8 cellular contexts compared by ENCODE assay signal in genomic region chrX:65667503-65668355, GRCh38. TPM values are rescaled to one million over a fixed set of nuclear protein-coding genes. Genes with fewer than 3 reads are reported as not detected.
DNase-seq lines count a peak whose midpoint lies in the region; ATAC-seq and TF ChIP-seq lines count a peak whose summit lies in the region.

MSN (plus strand) TSS chrX:65667654; CDS start chrX:65667842, 188 bp downstream.

- TF ChIP-seq CTCF in RWPE1 (conservative IDR thresholded peaks at IDR 0.05; ENCODE audit: low read depth) (no peak), ovary (IDR thresholded peaks at IDR 0.05) (no peak), tibial artery (IDR thresholded peaks at IDR 0.05) (no peak)

- peak within 1 kb of the TSS; percentile 84 for H3K27ac ChIP-seq in ACC112 (ENCODE audit: low read depth, low read length)
- peak within 1 kb of the TSS; percentile 96 for H3K27ac ChIP-seq in RWPE1
- peak within 1 kb of the TSS; percentile 56 to 84 for H3K27ac ChIP-seq in ovary
- peak within 1 kb of the TSS; percentile 97 to 99 for H3K27ac ChIP-seq in tibial artery

- TF ChIP-seq EP300 in ovary (IDR thresholded peaks at IDR 0.05) = no peak

- peak; percentile 32 for TF ChIP-seq POLR2A in ovary (IDR thresholded peaks at IDR 0.05)

- CTCF ChIA-PET in RWPE1 (lab: Yijun Ruan, JAX) = no interaction called here

- H3K36me3 ChIP-seq in ACC112 (ENCODE audit: insufficient read depth, low read length) (0 out of 2 replicates have a peak, but pooled peaks cover 4% of the 10 kb centered on the region), ovary (no peaks in the 10 kb centered on the region), tibial artery (no peaks in the 10 kb centered on the region)

- DNase-seq in RWPE1 (ENCODE audit: low spot score) (peak; percentile 27), activated gamma-delta T cell treated with Interleukin-2 at 50 U/mL for 16 hours (peak; percentile 68), germinal center (ENCODE audit: low spot score) (peak; percentile 45), ovary (peak; percentile 70 to 78 (median 75)), tibial artery (peak; percentile 74 to 88)

- peaks cover 51% of the 10 kb centered on the region for H3K79me2 ChIP-seq in ACC112 (ENCODE audit: control insufficient read depth, insufficient read depth, low read length, unreplicated experiment)

- peak; percentile 77 for ATAC-seq in GM18909 (IDR thresholded peaks at IDR 0.05; ENCODE audit: poor library complexity, unreplicated experiment)
- ATAC-seq in HG03159 (IDR thresholded peaks at IDR 0.05; ENCODE audit: unreplicated experiment) = peak; percentile 75

- H3K27me3 ChIP-seq in ACC112 (ENCODE audit: insufficient read depth, low read length) (no peaks in the 10 kb centered on the region), ovary (no peaks in the 10 kb centered on the region), tibial artery (no peaks in the 10 kb centered on the region)

- peak within 1 kb of the TSS; percentile 91 for H3K4me3 ChIP-seq in ACC112 (ENCODE audit: low read depth, low read length)
- peak within 1 kb of the TSS; percentile 62 for H3K4me3 ChIP-seq in ovary
- peak within 1 kb of the TSS; percentile 82 to 90 for H3K4me3 ChIP-seq in tibial artery

- H3K9me3 ChIP-seq in ovary (no peaks in the 10 kb centered on the region), tibial artery (no peaks in the 10 kb centered on the region)

- 30 to 43% (median 37%) methylated on average over 44 to 56 of the region's 56 CpGs for WGBS in ovary, 3 donors

- POLR2A ChIA-PET in RWPE1 (lab: Yijun Ruan, JAX; ENCODE audit: low non-redundant PET) = no interaction called here

- intact Hi-C loops in ovary (cut with DNase I) = no loop called here
- intact Hi-C loops in tibial artery (cut with DNase I; ENCODE audit: low total_unique reads) = no loop called here

- H3K4me1 ChIP-seq in ACC112 (ENCODE audit: control insufficient read depth, insufficient read depth, low read length, unreplicated experiment) (peaks cover 26% of the 10 kb centered on the region), ovary (ENCODE audit: insufficient read depth) (peaks cover 4% of the 10 kb centered on the region), tibial artery (peaks cover 0 to 35% (median 5%) of the 10 kb centered on the region in 4 donors)

- H2AFZ ChIP-seq in ACC112 (ENCODE audit: low read length, unreplicated experiment) = no peak within 1 kb of the TSS

RNA-seq across cellular contexts. Expression of gene MSN, which starts in this region (rescaled TPM):
- 100 to 1,000 TPM in 6 of 7 donors, 10 to 100 TPM in 1; 60.1 to 183 (median 160) TPM for total RNA-seq in ovary
- 100 to 1,000 TPM; 119 to 342 TPM for polyA plus RNA-seq in ovary

Comparison
In these comparisons a context has a peak if more than half of its experiments do, and no peak if none do; other contexts are left out.
1. Peak in every context shown above with its lines: DNase-seq, ATAC-seq, H3K4me3 ChIP-seq and H3K27ac ChIP-seq.
2. DNase-seq: peak in every context shown above with its lines; median percentile 81 in tibial artery; 75 in ovary; 68 in activated gamma-delta T cell treated with Interleukin-2 at 50 U/mL for 16 hours; 45 in germinal center; 27 in RWPE1.